Comparison of ENCODE assay signal across 1 cellular context in the genomic region with DNA sequence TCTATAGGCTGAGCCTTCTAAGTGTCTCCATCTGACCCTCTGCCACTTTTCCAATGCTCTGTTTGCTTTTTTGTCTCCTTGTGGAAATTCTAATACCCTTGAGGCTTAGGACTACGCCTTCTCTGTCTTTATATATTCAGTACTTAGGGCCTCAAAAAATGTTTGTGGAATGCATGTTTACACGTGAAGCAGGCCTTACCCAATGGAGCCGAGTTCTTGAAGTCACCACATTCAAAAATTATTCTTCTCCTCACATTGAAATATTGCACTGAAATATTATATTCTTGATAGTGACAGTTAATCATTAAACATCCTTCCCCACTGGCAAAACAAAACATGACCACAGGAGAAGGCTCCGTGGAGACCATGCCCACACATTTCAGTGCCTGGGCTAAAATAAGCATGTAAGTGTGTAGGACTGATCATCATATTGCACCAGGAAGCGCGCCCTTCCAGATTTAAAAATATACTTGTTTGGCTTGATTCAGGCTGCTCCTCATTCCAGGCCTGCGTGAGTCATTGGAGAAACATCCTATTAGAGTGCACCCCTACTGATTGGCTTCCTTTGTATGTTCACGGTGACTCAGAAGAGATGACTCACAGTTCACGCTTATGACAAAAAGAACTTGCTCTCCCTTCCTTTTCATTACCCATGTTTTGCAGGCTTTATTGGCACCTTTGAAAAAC.
TF ChIP-seq lines count a peak whose summit lies in the region.

No MANE protein-coding gene starts in this region.

TF ChIP-seq in HepG2, 621 proteins besides CTCF, POLR2A, EP300 and RAD21 (continued from another document and continues in another):
- TF ChIP-seq, protein P1, sequence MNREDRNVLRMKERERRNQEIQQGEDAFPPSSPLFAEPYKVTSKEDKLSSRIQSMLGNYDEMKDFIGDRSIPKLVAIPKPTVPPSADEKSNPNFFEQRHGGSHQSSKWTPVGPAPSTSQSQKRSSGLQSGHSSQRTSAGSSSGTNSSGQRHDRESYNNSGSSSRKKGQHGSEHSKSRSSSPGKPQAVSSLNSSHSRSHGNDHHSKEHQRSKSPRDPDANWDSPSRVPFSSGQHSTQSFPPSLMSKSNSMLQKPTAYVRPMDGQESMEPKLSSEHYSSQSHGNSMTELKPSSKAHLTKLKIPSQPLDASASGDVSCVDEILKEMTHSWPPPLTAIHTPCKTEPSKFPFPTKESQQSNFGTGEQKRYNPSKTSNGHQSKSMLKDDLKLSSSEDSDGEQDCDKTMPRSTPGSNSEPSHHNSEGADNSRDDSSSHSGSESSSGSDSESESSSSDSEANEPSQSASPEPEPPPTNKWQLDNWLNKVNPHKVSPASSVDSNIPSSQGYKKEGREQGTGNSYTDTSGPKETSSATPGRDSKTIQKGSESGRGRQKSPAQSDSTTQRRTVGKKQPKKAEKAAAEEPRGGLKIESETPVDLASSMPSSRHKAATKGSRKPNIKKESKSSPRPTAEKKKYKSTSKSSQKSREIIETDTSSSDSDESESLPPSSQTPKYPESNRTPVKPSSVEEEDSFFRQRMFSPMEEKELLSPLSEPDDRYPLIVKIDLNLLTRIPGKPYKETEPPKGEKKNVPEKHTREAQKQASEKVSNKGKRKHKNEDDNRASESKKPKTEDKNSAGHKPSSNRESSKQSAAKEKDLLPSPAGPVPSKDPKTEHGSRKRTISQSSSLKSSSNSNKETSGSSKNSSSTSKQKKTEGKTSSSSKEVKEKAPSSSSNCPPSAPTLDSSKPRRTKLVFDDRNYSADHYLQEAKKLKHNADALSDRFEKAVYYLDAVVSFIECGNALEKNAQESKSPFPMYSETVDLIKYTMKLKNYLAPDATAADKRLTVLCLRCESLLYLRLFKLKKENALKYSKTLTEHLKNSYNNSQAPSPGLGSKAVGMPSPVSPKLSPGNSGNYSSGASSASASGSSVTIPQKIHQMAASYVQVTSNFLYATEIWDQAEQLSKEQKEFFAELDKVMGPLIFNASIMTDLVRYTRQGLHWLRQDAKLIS (CRISPR knock-in tag; IDR thresholded peaks at IDR 0.05), result no peak
- TF ChIP-seq GPN1 (CRISPR knock-in tag; IDR thresholded peaks at IDR 0.05; ENCODE audit: borderline replicate concordance) (no peak), ZNF562 (CRISPR knock-in tag; IDR thresholded peaks at IDR 0.05; ENCODE audit: borderline replicate concordance) (no peak), PAX8 (CRISPR knock-in tag; IDR thresholded peaks at IDR 0.05; ENCODE audit: borderline replicate concordance) (no peak), ZNF720 (CRISPR knock-in tag; IDR thresholded peaks at IDR 0.05) (no peak), TCF7 (IDR thresholded peaks at IDR 0.05; ENCODE audit: low read depth) (no peak), NR2C2 (CRISPR knock-in tag; IDR thresholded peaks at IDR 0.05; ENCODE audit: borderline replicate concordance) (peak; percentile 58; the same call in 1 of the 2 replicates), MXD4 (CRISPR knock-in tag; IDR thresholded peaks at IDR 0.05) (no peak; the same call in 1 of the 2 replicates), ZNF264 (CRISPR knock-in tag; IDR thresholded peaks at IDR 0.05) (no peak), MIER2 (CRISPR knock-in tag; IDR thresholded peaks at IDR 0.05) (no peak; the same call in 1 of the 2 replicates), HES4 (CRISPR knock-in tag; IDR thresholded peaks at IDR 0.05; ENCODE audit: borderline replicate concordance) (no peak), DPF2 (CRISPR knock-in tag; IDR thresholded peaks at IDR 0.05; ENCODE audit: borderline replicate concordance, low read depth) (peak; percentile 48; the same call in 1 of the 2 replicates), ZNF484 (CRISPR knock-in tag; IDR thresholded peaks at IDR 0.05; ENCODE audit: borderline replicate concordance, low read depth) (no peak), ZSCAN22 (CRISPR knock-in tag; IDR thresholded peaks at IDR 0.05) (no peak), SMAD9 (CRISPR knock-in tag; IDR thresholded peaks at IDR 0.05) (no peak), ZNF589 (CRISPR knock-in tag; conservative IDR thresholded peaks at IDR 0.05) (no peak), KMT2A (CRISPR knock-in tag; IDR thresholded peaks at IDR 0.05) (no peak), ZNF441 (CRISPR knock-in tag; IDR thresholded peaks at IDR 0.05; ENCODE audit: borderline replicate concordance) (no peak), PCBP1 (IDR thresholded peaks at IDR 0.05; ENCODE audit: borderline replicate concordance, low read depth, low read length) (no peak), ZNF207 (IDR thresholded peaks at IDR 0.05; ENCODE audit: borderline replicate concordance) (no peak)
- TF ChIP-seq, protein P2, sequence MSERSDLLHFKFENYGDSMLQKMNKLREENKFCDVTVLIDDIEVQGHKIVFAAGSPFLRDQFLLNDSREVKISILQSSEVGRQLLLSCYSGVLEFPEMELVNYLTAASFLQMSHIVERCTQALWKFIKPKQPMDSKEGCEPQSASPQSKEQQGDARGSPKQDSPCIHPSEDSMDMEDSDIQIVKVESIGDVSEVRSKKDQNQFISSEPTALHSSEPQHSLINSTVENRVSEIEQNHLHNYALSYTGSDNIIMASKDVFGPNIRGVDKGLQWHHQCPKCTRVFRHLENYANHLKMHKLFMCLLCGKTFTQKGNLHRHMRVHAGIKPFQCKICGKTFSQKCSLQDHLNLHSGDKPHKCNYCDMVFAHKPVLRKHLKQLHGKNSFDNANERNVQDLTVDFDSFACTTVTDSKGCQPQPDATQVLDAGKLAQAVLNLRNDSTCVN (CRISPR knock-in tag; IDR thresholded peaks at IDR 0.05; ENCODE audit: borderline replicate concordance), result no peak
- TF ChIP-seq, protein P3, sequence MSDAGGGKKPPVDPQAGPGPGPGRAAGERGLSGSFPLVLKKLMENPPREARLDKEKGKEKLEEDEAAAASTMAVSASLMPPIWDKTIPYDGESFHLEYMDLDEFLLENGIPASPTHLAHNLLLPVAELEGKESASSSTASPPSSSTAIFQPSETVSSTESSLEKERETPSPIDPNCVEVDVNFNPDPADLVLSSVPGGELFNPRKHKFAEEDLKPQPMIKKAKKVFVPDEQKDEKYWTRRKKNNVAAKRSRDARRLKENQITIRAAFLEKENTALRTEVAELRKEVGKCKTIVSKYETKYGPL (CRISPR knock-in tag; IDR thresholded peaks at IDR 0.05), result no peak
- TF ChIP-seq, protein P4, sequence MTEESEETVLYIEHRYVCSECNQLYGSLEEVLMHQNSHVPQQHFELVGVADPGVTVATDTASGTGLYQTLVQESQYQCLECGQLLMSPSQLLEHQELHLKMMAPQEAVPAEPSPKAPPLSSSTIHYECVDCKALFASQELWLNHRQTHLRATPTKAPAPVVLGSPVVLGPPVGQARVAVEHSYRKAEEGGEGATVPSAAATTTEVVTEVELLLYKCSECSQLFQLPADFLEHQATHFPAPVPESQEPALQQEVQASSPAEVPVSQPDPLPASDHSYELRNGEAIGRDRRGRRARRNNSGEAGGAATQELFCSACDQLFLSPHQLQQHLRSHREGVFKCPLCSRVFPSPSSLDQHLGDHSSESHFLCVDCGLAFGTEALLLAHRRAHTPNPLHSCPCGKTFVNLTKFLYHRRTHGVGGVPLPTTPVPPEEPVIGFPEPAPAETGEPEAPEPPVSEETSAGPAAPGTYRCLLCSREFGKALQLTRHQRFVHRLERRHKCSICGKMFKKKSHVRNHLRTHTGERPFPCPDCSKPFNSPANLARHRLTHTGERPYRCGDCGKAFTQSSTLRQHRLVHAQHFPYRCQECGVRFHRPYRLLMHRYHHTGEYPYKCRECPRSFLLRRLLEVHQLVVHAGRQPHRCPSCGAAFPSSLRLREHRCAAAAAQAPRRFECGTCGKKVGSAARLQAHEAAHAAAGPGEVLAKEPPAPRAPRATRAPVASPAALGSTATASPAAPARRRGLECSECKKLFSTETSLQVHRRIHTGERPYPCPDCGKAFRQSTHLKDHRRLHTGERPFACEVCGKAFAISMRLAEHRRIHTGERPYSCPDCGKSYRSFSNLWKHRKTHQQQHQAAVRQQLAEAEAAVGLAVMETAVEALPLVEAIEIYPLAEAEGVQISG (CRISPR knock-in tag; IDR thresholded peaks at IDR 0.05), result 0 out of 2 replicates have a peak, but pooled peaks have one; percentile 29
- TF ChIP-seq, protein P5, sequence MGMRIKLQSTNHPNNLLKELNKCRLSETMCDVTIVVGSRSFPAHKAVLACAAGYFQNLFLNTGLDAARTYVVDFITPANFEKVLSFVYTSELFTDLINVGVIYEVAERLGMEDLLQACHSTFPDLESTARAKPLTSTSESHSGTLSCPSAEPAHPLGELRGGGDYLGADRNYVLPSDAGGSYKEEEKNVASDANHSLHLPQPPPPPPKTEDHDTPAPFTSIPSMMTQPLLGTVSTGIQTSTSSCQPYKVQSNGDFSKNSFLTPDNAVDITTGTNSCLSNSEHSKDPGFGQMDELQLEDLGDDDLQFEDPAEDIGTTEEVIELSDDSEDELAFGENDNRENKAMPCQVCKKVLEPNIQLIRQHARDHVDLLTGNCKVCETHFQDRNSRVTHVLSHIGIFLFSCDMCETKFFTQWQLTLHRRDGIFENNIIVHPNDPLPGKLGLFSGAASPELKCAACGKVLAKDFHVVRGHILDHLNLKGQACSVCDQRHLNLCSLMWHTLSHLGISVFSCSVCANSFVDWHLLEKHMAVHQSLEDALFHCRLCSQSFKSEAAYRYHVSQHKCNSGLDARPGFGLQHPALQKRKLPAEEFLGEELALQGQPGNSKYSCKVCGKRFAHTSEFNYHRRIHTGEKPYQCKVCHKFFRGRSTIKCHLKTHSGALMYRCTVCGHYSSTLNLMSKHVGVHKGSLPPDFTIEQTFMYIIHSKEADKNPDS (CRISPR knock-in tag; IDR thresholded peaks at IDR 0.05), result no peak
- TF ChIP-seq, protein P6, sequence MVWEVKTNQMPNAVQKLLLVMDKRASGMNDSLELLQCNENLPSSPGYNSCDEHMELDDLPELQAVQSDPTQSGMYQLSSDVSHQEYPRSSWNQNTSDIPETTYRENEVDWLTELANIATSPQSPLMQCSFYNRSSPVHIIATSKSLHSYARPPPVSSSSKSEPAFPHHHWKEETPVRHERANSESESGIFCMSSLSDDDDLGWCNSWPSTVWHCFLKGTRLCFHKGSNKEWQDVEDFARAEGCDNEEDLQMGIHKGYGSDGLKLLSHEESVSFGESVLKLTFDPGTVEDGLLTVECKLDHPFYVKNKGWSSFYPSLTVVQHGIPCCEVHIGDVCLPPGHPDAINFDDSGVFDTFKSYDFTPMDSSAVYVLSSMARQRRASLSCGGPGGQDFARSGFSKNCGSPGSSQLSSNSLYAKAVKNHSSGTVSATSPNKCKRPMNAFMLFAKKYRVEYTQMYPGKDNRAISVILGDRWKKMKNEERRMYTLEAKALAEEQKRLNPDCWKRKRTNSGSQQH (CRISPR knock-in tag; IDR thresholded peaks at IDR 0.05; ENCODE audit: low read depth), result no peak
- TF ChIP-seq, protein P7, sequence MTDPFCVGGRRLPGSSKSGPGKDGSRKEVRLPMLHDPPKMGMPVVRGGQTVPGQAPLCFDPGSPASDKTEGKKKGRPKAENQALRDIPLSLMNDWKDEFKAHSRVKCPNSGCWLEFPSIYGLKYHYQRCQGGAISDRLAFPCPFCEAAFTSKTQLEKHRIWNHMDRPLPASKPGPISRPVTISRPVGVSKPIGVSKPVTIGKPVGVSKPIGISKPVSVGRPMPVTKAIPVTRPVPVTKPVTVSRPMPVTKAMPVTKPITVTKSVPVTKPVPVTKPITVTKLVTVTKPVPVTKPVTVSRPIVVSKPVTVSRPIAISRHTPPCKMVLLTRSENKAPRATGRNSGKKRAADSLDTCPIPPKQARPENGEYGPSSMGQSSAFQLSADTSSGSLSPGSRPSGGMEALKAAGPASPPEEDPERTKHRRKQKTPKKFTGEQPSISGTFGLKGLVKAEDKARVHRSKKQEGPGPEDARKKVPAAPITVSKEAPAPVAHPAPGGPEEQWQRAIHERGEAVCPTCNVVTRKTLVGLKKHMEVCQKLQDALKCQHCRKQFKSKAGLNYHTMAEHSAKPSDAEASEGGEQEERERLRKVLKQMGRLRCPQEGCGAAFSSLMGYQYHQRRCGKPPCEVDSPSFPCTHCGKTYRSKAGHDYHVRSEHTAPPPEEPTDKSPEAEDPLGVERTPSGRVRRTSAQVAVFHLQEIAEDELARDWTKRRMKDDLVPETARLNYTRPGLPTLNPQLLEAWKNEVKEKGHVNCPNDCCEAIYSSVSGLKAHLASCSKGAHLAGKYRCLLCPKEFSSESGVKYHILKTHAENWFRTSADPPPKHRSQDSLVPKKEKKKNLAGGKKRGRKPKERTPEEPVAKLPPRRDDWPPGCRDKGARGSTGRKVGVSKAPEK (CRISPR knock-in tag; IDR thresholded peaks at IDR 0.05; ENCODE audit: borderline replicate concordance), result no peak
- TF ChIP-seq, protein P8, sequence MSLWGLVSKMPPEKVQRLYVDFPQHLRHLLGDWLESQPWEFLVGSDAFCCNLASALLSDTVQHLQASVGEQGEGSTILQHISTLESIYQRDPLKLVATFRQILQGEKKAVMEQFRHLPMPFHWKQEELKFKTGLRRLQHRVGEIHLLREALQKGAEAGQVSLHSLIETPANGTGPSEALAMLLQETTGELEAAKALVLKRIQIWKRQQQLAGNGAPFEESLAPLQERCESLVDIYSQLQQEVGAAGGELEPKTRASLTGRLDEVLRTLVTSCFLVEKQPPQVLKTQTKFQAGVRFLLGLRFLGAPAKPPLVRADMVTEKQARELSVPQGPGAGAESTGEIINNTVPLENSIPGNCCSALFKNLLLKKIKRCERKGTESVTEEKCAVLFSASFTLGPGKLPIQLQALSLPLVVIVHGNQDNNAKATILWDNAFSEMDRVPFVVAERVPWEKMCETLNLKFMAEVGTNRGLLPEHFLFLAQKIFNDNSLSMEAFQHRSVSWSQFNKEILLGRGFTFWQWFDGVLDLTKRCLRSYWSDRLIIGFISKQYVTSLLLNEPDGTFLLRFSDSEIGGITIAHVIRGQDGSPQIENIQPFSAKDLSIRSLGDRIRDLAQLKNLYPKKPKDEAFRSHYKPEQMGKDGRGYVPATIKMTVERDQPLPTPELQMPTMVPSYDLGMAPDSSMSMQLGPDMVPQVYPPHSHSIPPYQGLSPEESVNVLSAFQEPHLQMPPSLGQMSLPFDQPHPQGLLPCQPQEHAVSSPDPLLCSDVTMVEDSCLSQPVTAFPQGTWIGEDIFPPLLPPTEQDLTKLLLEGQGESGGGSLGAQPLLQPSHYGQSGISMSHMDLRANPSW (CRISPR knock-in tag; IDR thresholded peaks at IDR 0.05; ENCODE audit: borderline replicate concordance), result no peak
- TF ChIP-seq, protein P9, sequence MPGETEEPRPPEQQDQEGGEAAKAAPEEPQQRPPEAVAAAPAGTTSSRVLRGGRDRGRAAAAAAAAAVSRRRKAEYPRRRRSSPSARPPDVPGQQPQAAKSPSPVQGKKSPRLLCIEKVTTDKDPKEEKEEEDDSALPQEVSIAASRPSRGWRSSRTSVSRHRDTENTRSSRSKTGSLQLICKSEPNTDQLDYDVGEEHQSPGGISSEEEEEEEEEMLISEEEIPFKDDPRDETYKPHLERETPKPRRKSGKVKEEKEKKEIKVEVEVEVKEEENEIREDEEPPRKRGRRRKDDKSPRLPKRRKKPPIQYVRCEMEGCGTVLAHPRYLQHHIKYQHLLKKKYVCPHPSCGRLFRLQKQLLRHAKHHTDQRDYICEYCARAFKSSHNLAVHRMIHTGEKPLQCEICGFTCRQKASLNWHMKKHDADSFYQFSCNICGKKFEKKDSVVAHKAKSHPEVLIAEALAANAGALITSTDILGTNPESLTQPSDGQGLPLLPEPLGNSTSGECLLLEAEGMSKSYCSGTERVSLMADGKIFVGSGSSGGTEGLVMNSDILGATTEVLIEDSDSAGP (CRISPR knock-in tag; IDR thresholded peaks at IDR 0.05; ENCODE audit: borderline replicate concordance), result no peak
- TF ChIP-seq, protein P10, sequence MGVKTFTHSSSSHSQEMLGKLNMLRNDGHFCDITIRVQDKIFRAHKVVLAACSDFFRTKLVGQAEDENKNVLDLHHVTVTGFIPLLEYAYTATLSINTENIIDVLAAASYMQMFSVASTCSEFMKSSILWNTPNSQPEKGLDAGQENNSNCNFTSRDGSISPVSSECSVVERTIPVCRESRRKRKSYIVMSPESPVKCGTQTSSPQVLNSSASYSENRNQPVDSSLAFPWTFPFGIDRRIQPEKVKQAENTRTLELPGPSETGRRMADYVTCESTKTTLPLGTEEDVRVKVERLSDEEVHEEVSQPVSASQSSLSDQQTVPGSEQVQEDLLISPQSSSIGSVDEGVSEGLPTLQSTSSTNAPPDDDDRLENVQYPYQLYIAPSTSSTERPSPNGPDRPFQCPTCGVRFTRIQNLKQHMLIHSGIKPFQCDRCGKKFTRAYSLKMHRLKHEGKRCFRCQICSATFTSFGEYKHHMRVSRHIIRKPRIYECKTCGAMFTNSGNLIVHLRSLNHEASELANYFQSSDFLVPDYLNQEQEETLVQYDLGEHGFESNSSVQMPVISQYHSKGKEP (CRISPR knock-in tag; IDR thresholded peaks at IDR 0.05), result no peak
